8 cellular contexts compared by ENCODE assay signal in the genomic region with DNA sequence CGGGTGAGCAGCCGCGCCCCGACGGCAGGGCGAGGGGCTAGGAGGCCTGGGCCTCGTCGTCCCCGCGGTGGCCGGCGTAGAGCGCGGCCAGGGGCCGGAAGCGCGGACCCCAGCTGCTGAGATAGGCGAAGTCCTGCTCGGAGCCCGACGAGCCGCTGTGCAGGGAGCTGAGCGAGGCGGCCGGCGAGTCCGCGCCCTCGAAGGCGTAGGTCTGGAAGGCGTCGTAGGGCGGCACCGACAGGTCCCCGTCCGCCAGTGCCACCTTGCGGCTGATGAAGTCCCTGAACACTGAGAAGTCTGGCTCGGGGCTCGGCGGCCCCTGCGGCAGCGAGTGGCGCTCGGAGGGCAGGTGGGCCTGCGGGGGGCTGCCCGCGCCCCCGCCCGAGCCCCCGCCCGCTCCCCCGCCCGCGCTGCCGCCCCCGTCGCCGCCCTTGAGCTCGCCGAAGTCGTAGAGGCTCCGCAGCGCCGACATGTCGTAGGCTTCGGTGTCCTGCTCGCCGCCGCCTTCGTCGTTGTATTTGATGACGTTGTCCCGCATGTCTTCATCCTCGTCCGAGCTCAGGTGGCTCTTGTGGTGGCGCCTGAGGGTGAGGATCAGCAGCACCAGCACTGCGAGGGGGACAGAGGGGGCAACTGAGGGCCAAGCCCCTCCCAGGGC. TPM values are rescaled to one million over a fixed set of nuclear protein-coding genes. Genes with fewer than 3 reads are reported as not detected.
DNase-seq lines count a peak whose midpoint lies in the region; ATAC-seq and TF ChIP-seq lines count a peak whose summit lies in the region.

No MANE protein-coding gene starts in this region.

- H3K27me3 ChIP-seq in endodermal cell (ENCODE audit: control insufficient read depth, insufficient read depth, low read length, poor library complexity, severe bottlenecking), result peaks cover 69% of the 10 kb centered on the region

- H3K9me3 ChIP-seq in endodermal cell (ENCODE audit: control insufficient read depth, low read length), result no peaks in the 10 kb centered on the region

- H3K4me3 ChIP-seq in endodermal cell (ENCODE audit: low read length), result no peak overlapping the region

- no peak overlapping the region for H3K27ac Mint-ChIP-seq in activated CD8-positive, alpha-beta T cell treated with anti-CD3 and anti-CD28 coated beads, Interleukin-2, amount 10 ng/mL, durations not matched to agents 7 days and 5 days
- H3K27ac Mint-ChIP-seq in endodermal cell, result no peak overlapping the region

- POLR2A ChIA-PET in activated CD8-positive, alpha-beta T cell treated with anti-CD3 and anti-CD28 coated beads, Interleukin-2, amount 10 ng/mL, durations not matched to agents 7 days and 5 days (lab: Charles Lee), result no interaction called here

- no peak overlapping the region for H3K4me3 Mint-ChIP-seq in activated CD8-positive, alpha-beta T cell treated with anti-CD3 and anti-CD28 coated beads, Interleukin-2, amount 10 ng/mL, durations not matched to agents 7 days and 5 days
- peak overlapping the region; percentile 32 for H3K4me3 Mint-ChIP-seq in endodermal cell

- peak; percentile 97 for ATAC-seq in activated CD8-positive, alpha-beta T cell treated with anti-CD3 and anti-CD28 coated beads, Interleukin-2, amount 10 ng/mL, durations not matched to agents 7 days and 5 days
- ATAC-seq in GM18520 (IDR thresholded peaks at IDR 0.05; ENCODE audit: unreplicated experiment), result no peak

- H3K27me3 Mint-ChIP-seq in activated CD8-positive, alpha-beta T cell treated with anti-CD3 and anti-CD28 coated beads, Interleukin-2, amount 10 ng/mL, durations not matched to agents 7 days and 5 days (ENCODE audit: low read depth), result peaks cover 37% of the 10 kb centered on the region
- H3K27me3 Mint-ChIP-seq in endodermal cell (ENCODE audit: insufficient read depth), result peaks cover 67% of the 10 kb centered on the region

- no peak overlapping the region for H3K27ac ChIP-seq in endodermal cell (ENCODE audit: low read depth, low read length)

- DNase-seq in DMS53 (lab: John Stamatoyannopoulos, UW) (peak; percentile 92), NCI-H2029 (lab: John Stamatoyannopoulos, UW) (peak; percentile 44), endodermal cell (peak; percentile 95), midbrain (lab: John Stamatoyannopoulos, UW) (peak; percentile 15), GF-D8 (lab: John Stamatoyannopoulos, UW) (no peak)
- DNase-seq in activated CD8-positive, alpha-beta T cell treated with anti-CD3 and anti-CD28 coated beads, Interleukin-2, amount 10 ng/mL, durations not matched to agents 7 days and 5 days, result peak; percentile 77
- DNase-seq in stimulated activated CD8-positive, alpha-beta memory T cell treated with anti-CD3 and anti-CD28 coated beads, Interleukin-4, amount 100 ng/mL, for 48 hours, result peak; percentile 84

- H3K36me3 Mint-ChIP-seq in activated CD8-positive, alpha-beta T cell treated with anti-CD3 and anti-CD28 coated beads, Interleukin-2, amount 10 ng/mL, durations not matched to agents 7 days and 5 days (ENCODE audit: low read depth), result no peaks in the 10 kb centered on the region
- no peaks in the 10 kb centered on the region for H3K36me3 Mint-ChIP-seq in endodermal cell (ENCODE audit: low read depth)

- no peaks in the 10 kb centered on the region for H3K36me3 ChIP-seq in endodermal cell (ENCODE audit: control insufficient read depth, insufficient read depth, low read length)

- TF ChIP-seq CTCF in endodermal cell (conservative IDR thresholded peaks at IDR 0.05), result peak; percentile 81

- WGBS in endodermal cell (ENCODE audit: insufficient coverage in 1 of 2, insufficient read length in 1 of 2), 2 experiments, result 8% methylated on average over 20 to 77 of the region's 77 CpGs

- H3K9ac ChIP-seq in endodermal cell (ENCODE audit: extremely low read depth, low read length, poor library complexity, severe bottlenecking), result no peak overlapping the region

- CTCF ChIA-PET in activated CD8-positive, alpha-beta T cell treated with anti-CD3 and anti-CD28 coated beads, Interleukin-2, amount 10 ng/mL, durations not matched to agents 7 days and 5 days (lab: Charles Lee), result interaction anchor here (0.6 to 4.1 kb wide), 11 partner anchors 8 to 187 kb away, joined by 3 to 22 read pairs (median 5); no protein-coding TSS in a partner anchor

- H3K4me1 ChIP-seq in endodermal cell (ENCODE audit: control insufficient read depth, insufficient read depth, low read length), result no peaks in the 10 kb centered on the region

- H3K4me1 Mint-ChIP-seq in activated CD8-positive, alpha-beta T cell treated with anti-CD3 and anti-CD28 coated beads, Interleukin-2, amount 10 ng/mL, durations not matched to agents 7 days and 5 days (ENCODE audit: low read depth), result no peaks in the 10 kb centered on the region
- H3K4me1 Mint-ChIP-seq in endodermal cell, result no peaks in the 10 kb centered on the region

- H3K9me3 Mint-ChIP-seq in activated CD8-positive, alpha-beta T cell treated with anti-CD3 and anti-CD28 coated beads, Interleukin-2, amount 10 ng/mL, durations not matched to agents 7 days and 5 days (ENCODE audit: insufficient read depth), result no peaks in the 10 kb centered on the region
- no peaks in the 10 kb centered on the region for H3K9me3 Mint-ChIP-seq in endodermal cell

RNA-seq across cellular contexts. Expression of a gene that starts 56.5 kb away (rescaled TPM):
- total RNA-seq in activated CD8-positive, alpha-beta T cell treated with anti-CD3 and anti-CD28 coated beads, Interleukin-2, amount 10 ng/mL, durations not matched to agents 7 days and 5 days, result 1 to 10 TPM in 1 of 2 experiments, under 1 TPM in 1; 0.94 to 1.0 TPM
- total RNA-seq in endodermal cell, result 10 to 100 TPM in 1 of 2 donors, 1 to 10 TPM in 1; 9.0 to 16.4 TPM
- 5.4 TPM for polyA plus RNA-seq in endodermal cell (2013, experiment 1 of 2)
- 5.1 TPM for polyA plus RNA-seq in endodermal cell (2013, experiment 2 of 2)

Comparison
In these comparisons a context has a peak if more than half of its experiments do, and no peak if none do; other contexts are left out.
1. RNA of a gene that starts 56.5 kb away (total RNA-seq): 9.0 to 16.4 TPM in endodermal cell; 0.94 to 1.0 TPM in activated CD8-positive, alpha-beta T cell treated with anti-CD3 and anti-CD28 coated beads, Interleukin-2, amount 10 ng/mL, durations not matched to agents 7 days and 5 days; every median in the first group is over 4 times any median in the second.